ENCODE assay signal across 1 cellular context in the genomic region with DNA sequence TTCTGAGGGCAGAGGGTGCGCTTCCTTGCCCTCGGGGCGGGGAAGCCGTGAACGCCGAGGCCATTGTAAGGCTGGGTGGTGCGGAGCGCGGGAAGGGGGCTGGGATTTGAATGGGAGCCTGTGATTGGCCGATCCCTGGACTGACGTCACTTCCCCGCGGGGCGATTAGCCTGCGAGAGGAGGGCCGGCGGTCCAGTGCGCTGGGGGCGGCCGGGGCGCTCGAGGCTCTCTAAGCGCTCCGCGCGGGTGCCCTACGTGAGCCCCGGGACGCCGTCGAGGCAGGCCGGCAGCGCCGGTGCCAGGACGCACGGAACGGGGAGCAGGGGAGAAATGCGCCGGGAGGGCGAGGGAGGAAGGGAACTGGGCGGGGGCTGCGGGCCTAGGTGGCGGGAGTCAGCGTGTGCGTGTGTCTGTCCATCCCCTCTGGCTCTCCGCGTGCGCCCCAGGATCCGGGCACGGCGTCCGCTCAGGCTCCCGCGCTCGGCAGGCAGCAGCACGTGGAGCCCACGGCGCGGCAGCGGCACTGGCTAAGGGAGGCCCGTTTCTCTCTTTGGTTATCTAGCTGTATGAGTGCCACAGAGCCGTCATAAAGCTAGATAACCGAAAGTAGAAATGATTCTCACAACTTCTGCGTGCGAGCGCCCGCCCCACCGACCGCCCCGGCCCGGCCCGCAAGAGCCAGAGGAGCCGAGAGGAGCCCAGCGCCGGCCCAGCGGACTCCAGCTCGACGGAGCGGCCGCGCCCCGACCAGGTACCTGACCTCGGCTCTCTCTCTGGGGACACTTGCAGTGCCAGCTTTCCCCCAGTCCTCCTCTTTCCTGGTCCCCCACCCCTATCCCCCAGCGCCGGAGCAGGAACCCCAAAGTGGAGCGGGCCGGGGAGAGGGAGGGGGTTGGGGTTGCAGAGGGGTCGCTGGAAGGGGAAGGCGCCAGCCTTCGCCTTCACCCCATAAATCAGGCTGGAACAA.
TF ChIP-seq lines count a peak whose summit lies in the region.

No MANE protein-coding gene starts in this region.

TF ChIP-seq in endothelial cell of umbilical vein, 7 proteins besides CTCF, POLR2A, EP300 and RAD21:
- no peak for TF ChIP-seq GATA2 (IDR thresholded peaks at IDR 0.05; ENCODE audit: insufficient read depth, insufficient read length, low read depth, low read length)
- peak; percentile 64 for TF ChIP-seq EZH2 (IDR thresholded peaks at IDR 0.05; ENCODE audit: borderline replicate concordance, low read depth, low read length, severe bottlenecking)
TF ChIP-seq in endothelial cell of umbilical vein: peak in this region for 1.
